In genomic region chr6:52419809-52420667, GRCh38 we compare ENCODE assay signal across 1 cellular context.
TF ChIP-seq lines count a peak whose summit lies in the region.

Gene EFHC1 (plus strand): TSS chr6:52420342. CDS start chr6:52420411, 69 bp downstream.

TF ChIP-seq in GM23338, 12 proteins besides CTCF, POLR2A, EP300 and RAD21 (continued from another document):
- TF ChIP-seq, protein P1, sequence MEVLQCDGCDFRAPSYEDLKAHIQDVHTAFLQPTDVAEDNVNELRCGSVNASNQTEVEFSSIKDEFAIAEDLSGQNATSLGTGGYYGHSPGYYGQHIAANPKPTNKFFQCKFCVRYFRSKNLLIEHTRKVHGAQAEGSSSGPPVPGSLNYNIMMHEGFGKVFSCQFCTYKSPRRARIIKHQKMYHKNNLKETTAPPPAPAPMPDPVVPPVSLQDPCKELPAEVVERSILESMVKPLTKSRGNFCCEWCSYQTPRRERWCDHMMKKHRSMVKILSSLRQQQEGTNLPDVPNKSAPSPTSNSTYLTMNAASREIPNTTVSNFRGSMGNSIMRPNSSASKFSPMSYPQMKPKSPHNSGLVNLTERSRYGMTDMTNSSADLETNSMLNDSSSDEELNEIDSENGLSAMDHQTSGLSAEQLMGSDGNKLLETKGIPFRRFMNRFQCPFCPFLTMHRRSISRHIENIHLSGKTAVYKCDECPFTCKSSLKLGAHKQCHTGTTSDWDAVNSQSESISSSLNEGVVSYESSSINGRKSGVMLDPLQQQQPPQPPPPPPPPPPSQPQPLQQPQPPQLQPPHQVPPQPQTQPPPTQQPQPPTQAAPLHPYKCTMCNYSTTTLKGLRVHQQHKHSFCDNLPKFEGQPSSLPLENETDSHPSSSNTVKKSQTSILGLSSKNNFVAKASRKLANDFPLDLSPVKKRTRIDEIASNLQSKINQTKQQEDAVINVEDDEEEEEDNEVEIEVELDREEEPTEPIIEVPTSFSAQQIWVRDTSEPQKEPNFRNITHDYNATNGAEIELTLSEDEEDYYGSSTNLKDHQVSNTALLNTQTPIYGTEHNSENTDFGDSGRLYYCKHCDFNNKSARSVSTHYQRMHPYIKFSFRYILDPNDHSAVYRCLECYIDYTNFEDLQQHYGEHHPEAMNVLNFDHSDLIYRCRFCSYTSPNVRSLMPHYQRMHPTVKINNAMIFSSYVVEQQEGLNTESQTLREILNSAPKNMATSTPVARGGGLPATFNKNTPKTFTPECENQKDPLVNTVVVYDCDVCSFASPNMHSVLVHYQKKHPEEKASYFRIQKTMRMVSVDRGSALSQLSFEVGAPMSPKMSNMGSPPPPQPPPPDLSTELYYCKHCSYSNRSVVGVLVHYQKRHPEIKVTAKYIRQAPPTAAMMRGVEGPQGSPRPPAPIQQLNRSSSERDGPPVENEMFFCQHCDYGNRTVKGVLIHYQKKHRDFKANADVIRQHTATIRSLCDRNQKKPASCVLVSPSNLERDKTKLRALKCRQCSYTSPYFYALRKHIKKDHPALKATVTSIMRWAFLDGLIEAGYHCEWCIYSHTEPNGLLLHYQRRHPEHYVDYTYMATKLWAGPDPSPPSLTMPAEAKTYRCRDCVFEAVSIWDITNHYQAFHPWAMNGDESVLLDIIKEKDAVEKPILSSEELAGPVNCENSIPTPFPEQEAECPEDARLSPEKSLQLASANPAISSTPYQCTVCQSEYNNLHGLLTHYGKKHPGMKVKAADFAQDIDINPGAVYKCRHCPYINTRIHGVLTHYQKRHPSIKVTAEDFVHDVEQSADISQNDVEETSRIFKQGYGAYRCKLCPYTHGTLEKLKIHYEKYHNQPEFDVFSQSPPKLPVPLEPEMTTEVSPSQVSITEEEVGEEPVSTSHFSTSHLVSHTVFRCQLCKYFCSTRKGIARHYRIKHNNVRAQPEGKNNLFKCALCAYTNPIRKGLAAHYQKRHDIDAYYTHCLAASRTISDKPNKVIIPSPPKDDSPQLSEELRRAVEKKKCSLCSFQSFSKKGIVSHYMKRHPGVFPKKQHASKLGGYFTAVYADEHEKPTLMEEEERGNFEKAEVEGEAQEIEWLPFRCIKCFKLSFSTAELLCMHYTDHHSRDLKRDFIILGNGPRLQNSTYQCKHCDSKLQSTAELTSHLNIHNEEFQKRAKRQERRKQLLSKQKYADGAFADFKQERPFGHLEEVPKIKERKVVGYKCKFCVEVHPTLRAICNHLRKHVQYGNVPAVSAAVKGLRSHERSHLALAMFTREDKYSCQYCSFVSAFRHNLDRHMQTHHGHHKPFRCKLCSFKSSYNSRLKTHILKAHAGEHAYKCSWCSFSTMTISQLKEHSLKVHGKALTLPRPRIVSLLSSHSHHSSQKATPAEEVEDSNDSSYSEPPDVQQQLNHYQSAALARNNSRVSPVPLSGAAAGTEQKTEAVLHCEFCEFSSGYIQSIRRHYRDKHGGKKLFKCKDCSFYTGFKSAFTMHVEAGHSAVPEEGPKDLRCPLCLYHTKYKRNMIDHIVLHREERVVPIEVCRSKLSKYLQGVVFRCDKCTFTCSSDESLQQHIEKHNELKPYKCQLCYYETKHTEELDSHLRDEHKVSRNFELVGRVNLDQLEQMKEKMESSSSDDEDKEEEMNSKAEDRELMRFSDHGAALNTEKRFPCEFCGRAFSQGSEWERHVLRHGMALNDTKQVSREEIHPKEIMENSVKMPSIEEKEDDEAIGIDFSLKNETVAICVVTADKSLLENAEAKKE (CRISPR knock-in tag; IDR thresholded peaks at IDR 0.05) = no peak
- TF ChIP-seq STAT1 (IDR thresholded peaks at IDR 0.05; ENCODE audit: unreplicated experiment) (no peak), ZNF331 (CRISPR knock-in tag; IDR thresholded peaks at IDR 0.05; ENCODE audit: low read depth) (no peak)
